In the genomic region with DNA sequence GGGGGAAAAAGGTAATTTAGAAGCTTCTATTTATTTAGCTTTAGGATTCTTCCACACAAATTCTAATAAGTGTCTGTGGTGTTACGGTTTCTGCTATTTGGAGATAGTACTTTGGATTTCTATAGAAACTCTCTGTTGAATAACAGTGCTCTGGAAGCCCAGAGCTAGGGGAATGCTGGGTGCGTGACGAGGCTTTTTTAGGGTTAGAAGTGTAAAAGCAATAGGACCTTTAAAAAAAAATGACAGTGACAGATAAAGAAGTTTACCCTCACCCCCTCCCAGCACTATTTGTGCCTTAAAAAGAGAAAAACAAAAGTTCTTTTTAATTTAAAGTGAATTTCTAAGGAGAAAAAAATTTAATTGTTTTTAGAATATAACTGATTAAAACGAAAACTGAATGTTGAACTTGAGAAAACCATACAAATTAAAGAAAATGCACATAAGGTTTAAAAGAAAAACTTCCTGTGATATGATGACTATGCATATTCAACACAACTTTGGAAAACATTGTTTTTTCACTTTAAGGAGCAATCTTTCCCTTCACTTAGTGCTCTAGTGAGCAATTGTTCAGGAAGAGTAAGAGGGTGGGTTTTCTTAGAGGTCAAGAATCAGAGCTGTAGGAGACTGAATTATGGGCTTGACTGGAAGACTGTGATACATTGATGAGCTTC, we compare ENCODE assay signal across 15 cellular contexts.
DNase-seq lines count a peak whose midpoint lies in the region; TF ChIP-seq lines count a peak whose summit lies in the region.
"Had no signal": no experiment of that assay in that cellular context is flagged by ENCODE, and none has a peak within 500 bp of the region (broad histone marks: within the 10 kb centered on the region; RNA-seq: fewer than 3 reads in every experiment).

No MANE protein-coding gene starts in this region.

- no peak overlapping the region for H3K56ac ChIP-seq in mesendoderm (ENCODE audit: low read length)

- no peaks in the 10 kb centered on the region for H3K79me2 ChIP-seq in mesendoderm (ENCODE audit: control insufficient read depth, insufficient read depth, low read length)

- WGBS in mesendoderm (ENCODE audit: extremely low coverage, insufficient coverage, low lambda C conversion rate) = 100% methylated on average over 1 of the region's 4 CpGs

- no peaks in the 10 kb centered on the region for H3K4me1 ChIP-seq in mesendoderm (ENCODE audit: control insufficient read depth, low read depth, low read length)
- H3K4me1 ChIP-seq: adrenal gland had no signal

- no peak for DNase-seq in activated naive CD4-positive, alpha-beta T cell treated with anti-CD3 and anti-CD28 coated beads for 36 hours
- DNase-seq in activated naive CD4-positive, alpha-beta T cell treated with Interleukin-2 at 50 U/mL for 16 hours = no peak
- DNase-seq in NCI-H2227 (lab: John Stamatoyannopoulos, UW; ENCODE audit: unreplicated experiment) (peak; percentile 27), osteocyte (ENCODE audit: extremely low spot score, unreplicated experiment) (no peak), foreskin fibroblast (no peak), A172 (ENCODE audit: low spot score) (no peak), mesendoderm (no peak)
- DNase-seq: adrenal gland; cerebellar nuclear complex; lower lobe of right lung; NCI-H2029 treated with DMSO at 0.1 percent for 48 hours; right cardiac atrium; stimulated activated CD4-positive, alpha-beta T cell treated with anti-CD3 and anti-CD28 coated beads, Interleukin-4, amount 100 ng/mL, for 24 hours; upper lobe of right lung had no signal

- TF ChIP-seq CTCF in osteocyte (IDR thresholded peaks at IDR 0.05) = no peak
- TF ChIP-seq CTCF in foreskin fibroblast (IDR thresholded peaks at IDR 0.05; ENCODE audit: low read depth, low read length) = no peak

- H3K79me1 ChIP-seq in mesendoderm (ENCODE audit: low read length) = no peaks in the 10 kb centered on the region

- peaks cover 57% of the 10 kb centered on the region for H3K4me1 Mint-ChIP-seq in activated naive CD4-positive, alpha-beta T cell treated with anti-CD3 and anti-CD28 coated beads for 36 hours (ENCODE audit: low read depth)
- peaks cover 46% of the 10 kb centered on the region for H3K4me1 Mint-ChIP-seq in activated naive CD8-positive, alpha-beta T cell (ENCODE audit: low read depth)
- H3K4me1 Mint-ChIP-seq in osteocyte (ENCODE audit: unreplicated experiment) = peaks cover 11% of the 10 kb centered on the region

- H3K4me2 ChIP-seq in mesendoderm (ENCODE audit: low read length) = no peak overlapping the region

- H2BK120ac ChIP-seq in mesendoderm (ENCODE audit: low read depth, low read length) = no peak overlapping the region

- H3K9me3 Mint-ChIP-seq in activated naive CD4-positive, alpha-beta T cell treated with anti-CD3 and anti-CD28 coated beads for 36 hours = no peaks in the 10 kb centered on the region
- no peaks in the 10 kb centered on the region for H3K9me3 Mint-ChIP-seq in activated naive CD8-positive, alpha-beta T cell (ENCODE audit: low read depth)
- peaks cover 4% of the 10 kb centered on the region for H3K9me3 Mint-ChIP-seq in osteocyte (ENCODE audit: unreplicated experiment)

- H3K36me3 Mint-ChIP-seq in activated naive CD4-positive, alpha-beta T cell treated with anti-CD3 and anti-CD28 coated beads for 36 hours (ENCODE audit: low read depth) = peaks cover 6% of the 10 kb centered on the region
- H3K36me3 Mint-ChIP-seq in activated naive CD8-positive, alpha-beta T cell = peaks cover 2% of the 10 kb centered on the region
- H3K36me3 Mint-ChIP-seq in osteocyte (ENCODE audit: unreplicated experiment) = no peaks in the 10 kb centered on the region

- H3K36me3 ChIP-seq in mesendoderm (ENCODE audit: control insufficient read depth, insufficient read depth, low read length) = no peaks in the 10 kb centered on the region
- H3K36me3 ChIP-seq: adrenal gland, lower lobe of right lung, upper lobe of right lung had no signal

- no peak overlapping the region for H2AK5ac ChIP-seq in mesendoderm (ENCODE audit: low read length)

- H2BK5ac ChIP-seq in mesendoderm (ENCODE audit: low read length) = no peak overlapping the region

- no peak overlapping the region for H3K23ac ChIP-seq in mesendoderm (ENCODE audit: low read length)

- no peak overlapping the region for H3K4me3 ChIP-seq in foreskin fibroblast (ENCODE audit: low read depth in 1 of 2, low read length in 2 of 2)
- no peak overlapping the region for H3K4me3 ChIP-seq in mesendoderm (ENCODE audit: low read length)
- H3K4me3 ChIP-seq: adrenal gland, lower lobe of right lung, upper lobe of right lung had no signal

- peak overlapping the region; percentile 90 for H3K27ac Mint-ChIP-seq in activated naive CD4-positive, alpha-beta T cell treated with anti-CD3 and anti-CD28 coated beads for 36 hours
- peak overlapping the region; percentile 89 for H3K27ac Mint-ChIP-seq in activated naive CD8-positive, alpha-beta T cell
- H3K27ac Mint-ChIP-seq in osteocyte (ENCODE audit: unreplicated experiment) = peak overlapping the region; percentile 0

- intact Hi-C loops in activated naive CD4-positive, alpha-beta T cell treated with anti-CD3 and anti-CD28 coated beads for 36 hours (cut with micrococcal nuclease) = no loop called here

- H2BK15ac ChIP-seq in mesendoderm (replicated peaks; ENCODE audit: low read depth) = no peak overlapping the region

- H3K27me3 Mint-ChIP-seq in activated naive CD4-positive, alpha-beta T cell treated with anti-CD3 and anti-CD28 coated beads for 36 hours (ENCODE audit: low read depth) = no peaks in the 10 kb centered on the region
- H3K27me3 Mint-ChIP-seq in activated naive CD8-positive, alpha-beta T cell = no peaks in the 10 kb centered on the region
- H3K27me3 Mint-ChIP-seq in osteocyte (ENCODE audit: unreplicated experiment) = no peaks in the 10 kb centered on the region

- H3K27me3 ChIP-seq in mesendoderm (ENCODE audit: insufficient read depth, low read length, poor library complexity) = no peaks in the 10 kb centered on the region
- H3K27me3 ChIP-seq: adrenal gland, upper lobe of right lung had no signal

- no peak overlapping the region for H3K27ac ChIP-seq in mesendoderm (ENCODE audit: low read depth, low read length)
- H3K27ac ChIP-seq: adrenal gland, lower lobe of right lung, upper lobe of right lung had no signal

- H3K4ac ChIP-seq in mesendoderm (ENCODE audit: low read depth, low read length) = no peak overlapping the region

- CTCF ChIA-PET in activated naive CD4-positive, alpha-beta T cell treated with anti-CD3 and anti-CD28 coated beads for 36 hours (lab: Charles Lee) = interaction anchor here (0.6 to 6.8 kb wide), 20 partner anchors 8 to 168 kb away, joined by 3 to 110 read pairs (median 6); a partner anchor contains a TSS

- no peak overlapping the region for H4K5ac ChIP-seq in mesendoderm (ENCODE audit: low read length)

- peak overlapping the region; percentile 65 for H3K4me3 Mint-ChIP-seq in activated naive CD4-positive, alpha-beta T cell treated with anti-CD3 and anti-CD28 coated beads for 36 hours
- peak overlapping the region; percentile 59 for H3K4me3 Mint-ChIP-seq in activated naive CD8-positive, alpha-beta T cell
- no peak overlapping the region for H3K4me3 Mint-ChIP-seq in osteocyte (ENCODE audit: unreplicated experiment)

- no peak overlapping the region for H4K8ac ChIP-seq in mesendoderm (ENCODE audit: low read depth, low read length)

- H3K18ac ChIP-seq in mesendoderm (ENCODE audit: low read length) = no peak overlapping the region

- no peak overlapping the region for H3K9ac ChIP-seq in mesendoderm (ENCODE audit: low read length)

Comparison
In these comparisons a context has a peak if more than half of its experiments do, and no peak if none do; other contexts are left out.
1. H3K27ac Mint-ChIP-seq: peak in every context shown above with its lines; median percentile 90 in activated naive CD4-positive, alpha-beta T cell treated with anti-CD3 and anti-CD28 coated beads for 36 hours; 89 in activated naive CD8-positive, alpha-beta T cell; 0 in osteocyte.